ENCODE assay signal across 9 cellular contexts in genomic region chr7:130943981-130944380, GRCh38.
A peak's percentile ranks its signal among the peaks of the same experiment; 100 is the strongest.
DNase-seq lines count a peak whose midpoint lies in the region; ATAC-seq and FAIRE-seq lines count a peak whose summit lies in the region.
"Had no signal": no experiment of that assay in that cellular context is flagged by ENCODE, and none has a peak within 500 bp of the region (broad histone marks: within the 10 kb centered on the region; RNA-seq: fewer than 3 reads in every experiment).

No MANE protein-coding gene starts in this region.

- peak overlapping the region; percentile 64 for H2AFZ ChIP-seq in neuronal stem cell (ENCODE audit: low read length)

- peaks cover 93% of the 10 kb centered on the region for H3K4me1 ChIP-seq in CD4-positive, alpha-beta memory T cell (ENCODE audit: insufficient read depth, low read length)
- peaks cover 12 to 46% of the 10 kb centered on the region in 2 donors for H3K4me1 ChIP-seq in neuronal stem cell (ENCODE audit: control insufficient read depth in 2 of 2, insufficient read depth in 1 of 2, low read depth in 1 of 2, low read length in 2 of 2)

- intact Hi-C loops in CD4-positive, alpha-beta memory T cell (cut with micrococcal nuclease): loop anchor here (1.0 kb wide), 3 partner anchors 7 to 31 kb away; no protein-coding TSS in a partner anchor

- CTCF ChIA-PET in CD4-positive, alpha-beta memory T cell (lab: Charles Lee; ENCODE audit: partially characterized antibody): interaction anchor here (1.1 to 9.1 kb wide), 5 partner anchors 14 to 47 kb away, joined by 5 to 100 read pairs (median 7); no protein-coding TSS in a partner anchor

- H3K9me3 Mint-ChIP-seq in CD4-positive, alpha-beta memory T cell: no peaks in the 10 kb centered on the region

- no peaks in the 10 kb centered on the region for H3K27me3 ChIP-seq in CD4-positive, alpha-beta memory T cell (ENCODE audit: insufficient read depth, low read length)
- no peaks in the 10 kb centered on the region for H3K27me3 ChIP-seq in neuronal stem cell (ENCODE audit: control insufficient read depth in 3 of 3, insufficient read depth in 3 of 3, low read depth in 1 of 3, low read length in 3 of 3)

- no peak overlapping the region for H2BK12ac ChIP-seq in neuronal stem cell (ENCODE audit: low read length)

- H3K14ac ChIP-seq in neuronal stem cell (ENCODE audit: low read length): no peak overlapping the region

- H3K4me1 Mint-ChIP-seq in CD4-positive, alpha-beta memory T cell: peaks cover 75 to 95% (median 85%) of the 10 kb centered on the region in 4 donors

- no peak overlapping the region for H2BK15ac ChIP-seq in neuronal stem cell (ENCODE audit: low read length)

- no peak overlapping the region for H2BK5ac ChIP-seq in neuronal stem cell (ENCODE audit: low read length)

- H4K8ac ChIP-seq in neuronal stem cell (ENCODE audit: low read depth, low read length): no peak overlapping the region

- no CpG with 5 or more reads among the region's 3 CpGs for WGBS in neuronal stem cell (ENCODE audit: extremely low coverage in 2 of 2, insufficient read length in 2 of 2, insufficient replicate concordance in 1 of 2), 2 donors

- H3K4ac ChIP-seq in neuronal stem cell (ENCODE audit: low read length): no peak overlapping the region

- peaks cover 0 to 2% of the 10 kb centered on the region in 2 donors for H3K27me3 Mint-ChIP-seq in CD4-positive, alpha-beta memory T cell

- no peaks in the 10 kb centered on the region for H3K36me3 ChIP-seq in CD4-positive, alpha-beta memory T cell (ENCODE audit: insufficient read depth, low read length)
- no peaks in the 10 kb centered on the region for H3K36me3 ChIP-seq in neuronal stem cell (replicated peaks in 1 of 2; ENCODE audit: control insufficient read depth in 2 of 2, insufficient read depth in 2 of 2, low read length in 2 of 2)

- DNase-seq in CD4-positive, alpha-beta memory T cell: no peak
- DNase-seq in NCI-H128 (lab: John Stamatoyannopoulos, UW; ENCODE audit: unreplicated experiment) (peak; percentile 4), neuronal stem cell (ENCODE audit: low spot score) (no peak), cerebellum (ENCODE audit: low spot score) (no peak), NCI-H2107 treated with DMSO at 0.1 percent for 48 hours (lab: John Stamatoyannopoulos, UW; ENCODE audit: unreplicated experiment) (no peak)
- DNase-seq: NCI-H187 treated with DMSO at 0.1 percent for 48 hours had no signal

- no peaks in the 10 kb centered on the region for H3K9me3 ChIP-seq in CD4-positive, alpha-beta memory T cell (ENCODE audit: control insufficient read depth in 1 of 2, low read length in 2 of 2)
- H3K9me3 ChIP-seq in neuronal stem cell (replicated peaks in 1 of 2; ENCODE audit: control insufficient read depth in 2 of 2, insufficient read depth in 1 of 2, low read depth in 1 of 2, low read length in 2 of 2): peaks cover 0 to 4% of the 10 kb centered on the region in 2 donors

- H3K36me3 Mint-ChIP-seq in CD4-positive, alpha-beta memory T cell: peaks cover 21 to 68% of the 10 kb centered on the region in 2 donors

- H4K91ac ChIP-seq in neuronal stem cell (ENCODE audit: low read depth, low read length, poor library complexity): no peak overlapping the region

- H3K18ac ChIP-seq in neuronal stem cell (ENCODE audit: low read length): no peak overlapping the region

- POLR2A ChIA-PET in CD4-positive, alpha-beta memory T cell (lab: Charles Lee; ENCODE audit: partially characterized antibody): interaction anchor here (0.9 to 8.9 kb wide), 7 partner anchors 9 to 39 kb away, joined by 3 to 176 read pairs (median 5); no protein-coding TSS in a partner anchor

- H3K4me2 ChIP-seq in neuronal stem cell (ENCODE audit: insufficient read depth, low read length, poor library complexity, severe bottlenecking): no peak overlapping the region

- H2AK5ac ChIP-seq in neuronal stem cell (ENCODE audit: low read depth, low read length): no peak overlapping the region

- peak overlapping the region; percentile 89 to 97 (median 94) for H3K4me3 Mint-ChIP-seq in CD4-positive, alpha-beta memory T cell

- ATAC-seq in GM18861 (IDR thresholded peaks at IDR 0.05; ENCODE audit: unreplicated experiment) (no peak), GM21447 (IDR thresholded peaks at IDR 0.05; ENCODE audit: unreplicated experiment) (no peak)

- peak overlapping the region in 1 of 2 donors; percentile 52 for H3K4me3 ChIP-seq in CD4-positive, alpha-beta memory T cell (ENCODE audit: low read length in 2 of 2)
- no peak overlapping the region for H3K4me3 ChIP-seq in neuronal stem cell (ENCODE audit: low read length in 2 of 2)

- no peak overlapping the region for H3K23ac ChIP-seq in neuronal stem cell (ENCODE audit: low read depth, low read length, poor library complexity)

- H3K27ac Mint-ChIP-seq in CD4-positive, alpha-beta memory T cell: peak overlapping the region in 6 of 7 donors; percentile 93 to 99 (median 98)

- peak; percentile 41 for FAIRE-seq in colon (lab: Jason Lieb, UNC)

- H3K27ac ChIP-seq in CD4-positive, alpha-beta memory T cell (ENCODE audit: low read depth, low read length): peak overlapping the region; percentile 77
- H3K27ac ChIP-seq in neuronal stem cell (replicated peaks; ENCODE audit: low read length): no peak overlapping the region

- H2BK120ac ChIP-seq in neuronal stem cell (ENCODE audit: low read depth, low read length): no peak overlapping the region

- no peak overlapping the region for H3K9ac ChIP-seq in neuronal stem cell (ENCODE audit: low read depth, low read length, poor library complexity)

- H3K79me1 ChIP-seq in neuronal stem cell (ENCODE audit: low read depth, low read length): no peaks in the 10 kb centered on the region
